Comparison of ENCODE assay signal across 11 cellular contexts in genomic region chrX:153384973-153385372, GRCh38. TPM values are rescaled to one million over a fixed set of nuclear protein-coding genes. Genes with fewer than 3 reads are reported as not detected.
"Had no signal": no experiment of that assay in that cellular context is flagged by ENCODE, and none has a peak within 500 bp of the region (broad histone marks: within the 10 kb centered on the region; RNA-seq: fewer than 3 reads in every experiment).

No MANE protein-coding gene starts in this region.

RNA-seq across cellular contexts. Expression of gene PNMA6E, which starts 16.2 kb away (rescaled TPM):
- total RNA-seq: stomach, subcutaneous adipose tissue, temporal lobe, thoracic aorta, thyroid gland, tibial nerve, transverse colon, ureter, urinary bladder, uterus, vagina had no signal
- polyA plus RNA-seq: stomach, urinary bladder had no signal
